Comparison of ENCODE assay signal across 2 cellular contexts in the genomic region with DNA sequence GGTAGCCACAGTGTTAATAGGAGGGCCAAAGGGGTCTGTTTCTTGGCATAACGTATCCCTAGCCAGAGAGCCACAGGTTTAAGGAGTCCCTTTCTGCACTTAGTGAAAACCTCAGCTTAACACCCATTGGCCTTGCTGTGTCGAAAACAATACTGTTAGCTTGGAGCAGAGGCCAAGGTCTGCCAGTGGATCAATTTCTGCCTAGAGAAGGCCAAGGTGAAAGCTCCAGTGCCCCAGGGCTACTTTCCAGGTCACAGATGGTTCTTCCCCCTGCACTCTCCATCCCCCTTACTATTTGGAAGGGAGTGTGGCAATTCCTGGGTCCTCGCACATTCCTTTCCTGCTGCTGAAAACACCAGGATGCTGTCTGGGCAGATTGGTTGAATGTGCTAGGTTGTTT.
TF ChIP-seq lines count a peak whose summit lies in the region.

No MANE protein-coding gene starts in this region.

TF ChIP-seq in K562, 482 proteins besides CTCF, POLR2A, EP300 and RAD21 (continued from another document):
- no peak for TF ChIP-seq PTTG1 (tag; IDR thresholded peaks at IDR 0.05; ENCODE audit: low read depth)
- no peak for TF ChIP-seq PATZ1 (CRISPR knock-in tag; IDR thresholded peaks at IDR 0.05; ENCODE audit: borderline replicate concordance)
TF ChIP-seq in K562: peak in this region for 0.

TF ChIP-seq in HepG2, 621 proteins besides CTCF, POLR2A, EP300 and RAD21 (continued from another document):
- TF ChIP-seq, protein P1, sequence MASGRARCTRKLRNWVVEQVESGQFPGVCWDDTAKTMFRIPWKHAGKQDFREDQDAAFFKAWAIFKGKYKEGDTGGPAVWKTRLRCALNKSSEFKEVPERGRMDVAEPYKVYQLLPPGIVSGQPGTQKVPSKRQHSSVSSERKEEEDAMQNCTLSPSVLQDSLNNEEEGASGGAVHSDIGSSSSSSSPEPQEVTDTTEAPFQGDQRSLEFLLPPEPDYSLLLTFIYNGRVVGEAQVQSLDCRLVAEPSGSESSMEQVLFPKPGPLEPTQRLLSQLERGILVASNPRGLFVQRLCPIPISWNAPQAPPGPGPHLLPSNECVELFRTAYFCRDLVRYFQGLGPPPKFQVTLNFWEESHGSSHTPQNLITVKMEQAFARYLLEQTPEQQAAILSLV (CRISPR knock-in tag; IDR thresholded peaks at IDR 0.05; ENCODE audit: borderline replicate concordance), result no peak
- TF ChIP-seq, protein P2, sequence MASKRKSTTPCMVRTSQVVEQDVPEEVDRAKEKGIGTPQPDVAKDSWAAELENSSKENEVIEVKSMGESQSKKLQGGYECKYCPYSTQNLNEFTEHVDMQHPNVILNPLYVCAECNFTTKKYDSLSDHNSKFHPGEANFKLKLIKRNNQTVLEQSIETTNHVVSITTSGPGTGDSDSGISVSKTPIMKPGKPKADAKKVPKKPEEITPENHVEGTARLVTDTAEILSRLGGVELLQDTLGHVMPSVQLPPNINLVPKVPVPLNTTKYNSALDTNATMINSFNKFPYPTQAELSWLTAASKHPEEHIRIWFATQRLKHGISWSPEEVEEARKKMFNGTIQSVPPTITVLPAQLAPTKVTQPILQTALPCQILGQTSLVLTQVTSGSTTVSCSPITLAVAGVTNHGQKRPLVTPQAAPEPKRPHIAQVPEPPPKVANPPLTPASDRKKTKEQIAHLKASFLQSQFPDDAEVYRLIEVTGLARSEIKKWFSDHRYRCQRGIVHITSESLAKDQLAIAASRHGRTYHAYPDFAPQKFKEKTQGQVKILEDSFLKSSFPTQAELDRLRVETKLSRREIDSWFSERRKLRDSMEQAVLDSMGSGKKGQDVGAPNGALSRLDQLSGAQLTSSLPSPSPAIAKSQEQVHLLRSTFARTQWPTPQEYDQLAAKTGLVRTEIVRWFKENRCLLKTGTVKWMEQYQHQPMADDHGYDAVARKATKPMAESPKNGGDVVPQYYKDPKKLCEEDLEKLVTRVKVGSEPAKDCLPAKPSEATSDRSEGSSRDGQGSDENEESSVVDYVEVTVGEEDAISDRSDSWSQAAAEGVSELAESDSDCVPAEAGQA (IDR thresholded peaks at IDR 0.05; ENCODE audit: low read depth), result no peak
- TF ChIP-seq, protein P2 (CRISPR knock-in tag; IDR thresholded peaks at IDR 0.05; ENCODE audit: borderline replicate concordance), result no peak
- TF ChIP-seq ZNF720 (CRISPR knock-in tag; IDR thresholded peaks at IDR 0.05) (no peak), ZNF160 (CRISPR knock-in tag; IDR thresholded peaks at IDR 0.05) (no peak), TIGD3 (CRISPR knock-in tag; IDR thresholded peaks at IDR 0.05; ENCODE audit: borderline replicate concordance) (no peak)
- TF ChIP-seq, protein P3, sequence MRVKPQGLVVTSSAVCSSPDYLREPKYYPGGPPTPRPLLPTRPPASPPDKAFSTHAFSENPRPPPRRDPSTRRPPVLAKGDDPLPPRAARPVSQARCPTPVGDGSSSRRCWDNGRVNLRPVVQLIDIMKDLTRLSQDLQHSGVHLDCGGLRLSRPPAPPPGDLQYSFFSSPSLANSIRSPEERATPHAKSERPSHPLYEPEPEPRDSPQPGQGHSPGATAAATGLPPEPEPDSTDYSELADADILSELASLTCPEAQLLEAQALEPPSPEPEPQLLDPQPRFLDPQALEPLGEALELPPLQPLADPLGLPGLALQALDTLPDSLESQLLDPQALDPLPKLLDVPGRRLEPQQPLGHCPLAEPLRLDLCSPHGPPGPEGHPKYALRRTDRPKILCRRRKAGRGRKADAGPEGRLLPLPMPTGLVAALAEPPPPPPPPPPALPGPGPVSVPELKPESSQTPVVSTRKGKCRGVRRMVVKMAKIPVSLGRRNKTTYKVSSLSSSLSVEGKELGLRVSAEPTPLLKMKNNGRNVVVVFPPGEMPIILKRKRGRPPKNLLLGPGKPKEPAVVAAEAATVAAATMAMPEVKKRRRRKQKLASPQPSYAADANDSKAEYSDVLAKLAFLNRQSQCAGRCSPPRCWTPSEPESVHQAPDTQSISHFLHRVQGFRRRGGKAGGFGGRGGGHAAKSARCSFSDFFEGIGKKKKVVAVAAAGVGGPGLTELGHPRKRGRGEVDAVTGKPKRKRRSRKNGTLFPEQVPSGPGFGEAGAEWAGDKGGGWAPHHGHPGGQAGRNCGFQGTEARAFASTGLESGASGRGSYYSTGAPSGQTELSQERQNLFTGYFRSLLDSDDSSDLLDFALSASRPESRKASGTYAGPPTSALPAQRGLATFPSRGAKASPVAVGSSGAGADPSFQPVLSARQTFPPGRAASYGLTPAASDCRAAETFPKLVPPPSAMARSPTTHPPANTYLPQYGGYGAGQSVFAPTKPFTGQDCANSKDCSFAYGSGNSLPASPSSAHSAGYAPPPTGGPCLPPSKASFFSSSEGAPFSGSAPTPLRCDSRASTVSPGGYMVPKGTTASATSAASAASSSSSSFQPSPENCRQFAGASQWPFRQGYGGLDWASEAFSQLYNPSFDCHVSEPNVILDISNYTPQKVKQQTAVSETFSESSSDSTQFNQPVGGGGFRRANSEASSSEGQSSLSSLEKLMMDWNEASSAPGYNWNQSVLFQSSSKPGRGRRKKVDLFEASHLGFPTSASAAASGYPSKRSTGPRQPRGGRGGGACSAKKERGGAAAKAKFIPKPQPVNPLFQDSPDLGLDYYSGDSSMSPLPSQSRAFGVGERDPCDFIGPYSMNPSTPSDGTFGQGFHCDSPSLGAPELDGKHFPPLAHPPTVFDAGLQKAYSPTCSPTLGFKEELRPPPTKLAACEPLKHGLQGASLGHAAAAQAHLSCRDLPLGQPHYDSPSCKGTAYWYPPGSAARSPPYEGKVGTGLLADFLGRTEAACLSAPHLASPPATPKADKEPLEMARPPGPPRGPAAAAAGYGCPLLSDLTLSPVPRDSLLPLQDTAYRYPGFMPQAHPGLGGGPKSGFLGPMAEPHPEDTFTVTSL (CRISPR knock-in tag; IDR thresholded peaks at IDR 0.05; ENCODE audit: borderline replicate concordance), result no peak
- TF ChIP-seq, protein P4, sequence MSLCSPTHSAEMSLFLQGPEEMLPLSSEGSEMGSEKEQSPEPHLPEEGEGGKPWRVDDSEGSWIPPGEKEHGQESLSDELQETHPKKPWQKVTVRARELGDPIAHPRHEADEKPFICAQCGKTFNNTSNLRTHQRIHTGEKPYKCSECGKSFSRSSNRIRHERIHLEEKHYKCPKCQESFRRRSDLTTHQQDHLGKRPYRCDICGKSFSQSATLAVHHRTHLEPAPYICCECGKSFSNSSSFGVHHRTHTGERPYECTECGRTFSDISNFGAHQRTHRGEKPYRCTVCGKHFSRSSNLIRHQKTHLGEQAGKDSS (CRISPR knock-in tag; IDR thresholded peaks at IDR 0.05; ENCODE audit: borderline replicate concordance, low read depth), result no peak
